In the genomic region with DNA sequence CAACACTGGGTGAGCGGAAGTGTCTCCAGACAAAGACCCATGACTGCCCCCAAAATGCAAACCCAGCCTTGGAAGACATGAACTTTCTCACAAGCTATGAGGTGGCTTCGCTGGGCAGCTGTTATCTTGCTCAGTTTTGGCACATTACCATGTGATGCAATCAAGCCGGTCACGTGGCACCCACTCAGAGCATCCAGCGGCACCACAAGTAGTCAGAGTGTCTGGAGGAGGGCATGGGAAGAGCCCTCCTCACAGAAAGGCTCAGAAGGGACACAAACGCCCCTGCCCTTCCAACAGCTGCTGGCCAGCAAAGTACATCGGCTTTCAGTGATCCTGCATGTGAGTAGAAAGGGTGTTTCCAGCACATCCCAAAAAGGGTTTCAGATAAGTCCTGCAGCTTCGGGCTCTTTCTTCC, we compare ENCODE assay signal across 1 cellular context.
A peak's percentile ranks its signal among the peaks of the same experiment; 100 is the strongest.
TF ChIP-seq lines count a peak whose summit lies in the region.

No MANE protein-coding gene starts in this region.

TF ChIP-seq in K562, 482 proteins besides CTCF, POLR2A, EP300 and RAD21 (continued from another document and continues in another):
- TF ChIP-seq, protein P1, sequence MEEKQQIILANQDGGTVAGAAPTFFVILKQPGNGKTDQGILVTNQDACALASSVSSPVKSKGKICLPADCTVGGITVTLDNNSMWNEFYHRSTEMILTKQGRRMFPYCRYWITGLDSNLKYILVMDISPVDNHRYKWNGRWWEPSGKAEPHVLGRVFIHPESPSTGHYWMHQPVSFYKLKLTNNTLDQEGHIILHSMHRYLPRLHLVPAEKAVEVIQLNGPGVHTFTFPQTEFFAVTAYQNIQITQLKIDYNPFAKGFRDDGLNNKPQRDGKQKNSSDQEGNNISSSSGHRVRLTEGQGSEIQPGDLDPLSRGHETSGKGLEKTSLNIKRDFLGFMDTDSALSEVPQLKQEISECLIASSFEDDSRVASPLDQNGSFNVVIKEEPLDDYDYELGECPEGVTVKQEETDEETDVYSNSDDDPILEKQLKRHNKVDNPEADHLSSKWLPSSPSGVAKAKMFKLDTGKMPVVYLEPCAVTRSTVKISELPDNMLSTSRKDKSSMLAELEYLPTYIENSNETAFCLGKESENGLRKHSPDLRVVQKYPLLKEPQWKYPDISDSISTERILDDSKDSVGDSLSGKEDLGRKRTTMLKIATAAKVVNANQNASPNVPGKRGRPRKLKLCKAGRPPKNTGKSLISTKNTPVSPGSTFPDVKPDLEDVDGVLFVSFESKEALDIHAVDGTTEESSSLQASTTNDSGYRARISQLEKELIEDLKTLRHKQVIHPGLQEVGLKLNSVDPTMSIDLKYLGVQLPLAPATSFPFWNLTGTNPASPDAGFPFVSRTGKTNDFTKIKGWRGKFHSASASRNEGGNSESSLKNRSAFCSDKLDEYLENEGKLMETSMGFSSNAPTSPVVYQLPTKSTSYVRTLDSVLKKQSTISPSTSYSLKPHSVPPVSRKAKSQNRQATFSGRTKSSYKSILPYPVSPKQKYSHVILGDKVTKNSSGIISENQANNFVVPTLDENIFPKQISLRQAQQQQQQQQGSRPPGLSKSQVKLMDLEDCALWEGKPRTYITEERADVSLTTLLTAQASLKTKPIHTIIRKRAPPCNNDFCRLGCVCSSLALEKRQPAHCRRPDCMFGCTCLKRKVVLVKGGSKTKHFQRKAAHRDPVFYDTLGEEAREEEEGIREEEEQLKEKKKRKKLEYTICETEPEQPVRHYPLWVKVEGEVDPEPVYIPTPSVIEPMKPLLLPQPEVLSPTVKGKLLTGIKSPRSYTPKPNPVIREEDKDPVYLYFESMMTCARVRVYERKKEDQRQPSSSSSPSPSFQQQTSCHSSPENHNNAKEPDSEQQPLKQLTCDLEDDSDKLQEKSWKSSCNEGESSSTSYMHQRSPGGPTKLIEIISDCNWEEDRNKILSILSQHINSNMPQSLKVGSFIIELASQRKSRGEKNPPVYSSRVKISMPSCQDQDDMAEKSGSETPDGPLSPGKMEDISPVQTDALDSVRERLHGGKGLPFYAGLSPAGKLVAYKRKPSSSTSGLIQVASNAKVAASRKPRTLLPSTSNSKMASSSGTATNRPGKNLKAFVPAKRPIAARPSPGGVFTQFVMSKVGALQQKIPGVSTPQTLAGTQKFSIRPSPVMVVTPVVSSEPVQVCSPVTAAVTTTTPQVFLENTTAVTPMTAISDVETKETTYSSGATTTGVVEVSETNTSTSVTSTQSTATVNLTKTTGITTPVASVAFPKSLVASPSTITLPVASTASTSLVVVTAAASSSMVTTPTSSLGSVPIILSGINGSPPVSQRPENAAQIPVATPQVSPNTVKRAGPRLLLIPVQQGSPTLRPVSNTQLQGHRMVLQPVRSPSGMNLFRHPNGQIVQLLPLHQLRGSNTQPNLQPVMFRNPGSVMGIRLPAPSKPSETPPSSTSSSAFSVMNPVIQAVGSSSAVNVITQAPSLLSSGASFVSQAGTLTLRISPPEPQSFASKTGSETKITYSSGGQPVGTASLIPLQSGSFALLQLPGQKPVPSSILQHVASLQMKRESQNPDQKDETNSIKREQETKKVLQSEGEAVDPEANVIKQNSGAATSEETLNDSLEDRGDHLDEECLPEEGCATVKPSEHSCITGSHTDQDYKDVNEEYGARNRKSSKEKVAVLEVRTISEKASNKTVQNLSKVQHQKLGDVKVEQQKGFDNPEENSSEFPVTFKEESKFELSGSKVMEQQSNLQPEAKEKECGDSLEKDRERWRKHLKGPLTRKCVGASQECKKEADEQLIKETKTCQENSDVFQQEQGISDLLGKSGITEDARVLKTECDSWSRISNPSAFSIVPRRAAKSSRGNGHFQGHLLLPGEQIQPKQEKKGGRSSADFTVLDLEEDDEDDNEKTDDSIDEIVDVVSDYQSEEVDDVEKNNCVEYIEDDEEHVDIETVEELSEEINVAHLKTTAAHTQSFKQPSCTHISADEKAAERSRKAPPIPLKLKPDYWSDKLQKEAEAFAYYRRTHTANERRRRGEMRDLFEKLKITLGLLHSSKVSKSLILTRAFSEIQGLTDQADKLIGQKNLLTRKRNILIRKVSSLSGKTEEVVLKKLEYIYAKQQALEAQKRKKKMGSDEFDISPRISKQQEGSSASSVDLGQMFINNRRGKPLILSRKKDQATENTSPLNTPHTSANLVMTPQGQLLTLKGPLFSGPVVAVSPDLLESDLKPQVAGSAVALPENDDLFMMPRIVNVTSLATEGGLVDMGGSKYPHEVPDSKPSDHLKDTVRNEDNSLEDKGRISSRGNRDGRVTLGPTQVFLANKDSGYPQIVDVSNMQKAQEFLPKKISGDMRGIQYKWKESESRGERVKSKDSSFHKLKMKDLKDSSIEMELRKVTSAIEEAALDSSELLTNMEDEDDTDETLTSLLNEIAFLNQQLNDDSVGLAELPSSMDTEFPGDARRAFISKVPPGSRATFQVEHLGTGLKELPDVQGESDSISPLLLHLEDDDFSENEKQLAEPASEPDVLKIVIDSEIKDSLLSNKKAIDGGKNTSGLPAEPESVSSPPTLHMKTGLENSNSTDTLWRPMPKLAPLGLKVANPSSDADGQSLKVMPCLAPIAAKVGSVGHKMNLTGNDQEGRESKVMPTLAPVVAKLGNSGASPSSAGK (IDR thresholded peaks at IDR 0.05), result peak; percentile 97
- TF ChIP-seq, protein P2, sequence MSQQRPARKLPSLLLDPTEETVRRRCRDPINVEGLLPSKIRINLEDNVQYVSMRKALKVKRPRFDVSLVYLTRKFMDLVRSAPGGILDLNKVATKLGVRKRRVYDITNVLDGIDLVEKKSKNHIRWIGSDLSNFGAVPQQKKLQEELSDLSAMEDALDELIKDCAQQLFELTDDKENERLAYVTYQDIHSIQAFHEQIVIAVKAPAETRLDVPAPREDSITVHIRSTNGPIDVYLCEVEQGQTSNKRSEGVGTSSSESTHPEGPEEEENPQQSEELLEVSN (IDR thresholded peaks at IDR 0.05; ENCODE audit: borderline replicate concordance in 1 of 2, extremely low read depth in 1 of 2, insufficient read depth in 1 of 2, insufficient read length in 1 of 2, low read depth in 1 of 2, low read length in 1 of 2, poor library complexity in 1 of 2, severe bottlenecking in 1 of 2), result peak; percentile 36 to 61
- TF ChIP-seq, protein P3, sequence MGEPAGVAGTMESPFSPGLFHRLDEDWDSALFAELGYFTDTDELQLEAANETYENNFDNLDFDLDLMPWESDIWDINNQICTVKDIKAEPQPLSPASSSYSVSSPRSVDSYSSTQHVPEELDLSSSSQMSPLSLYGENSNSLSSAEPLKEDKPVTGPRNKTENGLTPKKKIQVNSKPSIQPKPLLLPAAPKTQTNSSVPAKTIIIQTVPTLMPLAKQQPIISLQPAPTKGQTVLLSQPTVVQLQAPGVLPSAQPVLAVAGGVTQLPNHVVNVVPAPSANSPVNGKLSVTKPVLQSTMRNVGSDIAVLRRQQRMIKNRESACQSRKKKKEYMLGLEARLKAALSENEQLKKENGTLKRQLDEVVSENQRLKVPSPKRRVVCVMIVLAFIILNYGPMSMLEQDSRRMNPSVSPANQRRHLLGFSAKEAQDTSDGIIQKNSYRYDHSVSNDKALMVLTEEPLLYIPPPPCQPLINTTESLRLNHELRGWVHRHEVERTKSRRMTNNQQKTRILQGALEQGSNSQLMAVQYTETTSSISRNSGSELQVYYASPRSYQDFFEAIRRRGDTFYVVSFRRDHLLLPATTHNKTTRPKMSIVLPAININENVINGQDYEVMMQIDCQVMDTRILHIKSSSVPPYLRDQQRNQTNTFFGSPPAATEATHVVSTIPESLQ (CRISPR knock-in tag; IDR thresholded peaks at IDR 0.05), result 0 out of 2 replicates have a peak, but pooled peaks have one; percentile 52
- TF ChIP-seq, protein P4, sequence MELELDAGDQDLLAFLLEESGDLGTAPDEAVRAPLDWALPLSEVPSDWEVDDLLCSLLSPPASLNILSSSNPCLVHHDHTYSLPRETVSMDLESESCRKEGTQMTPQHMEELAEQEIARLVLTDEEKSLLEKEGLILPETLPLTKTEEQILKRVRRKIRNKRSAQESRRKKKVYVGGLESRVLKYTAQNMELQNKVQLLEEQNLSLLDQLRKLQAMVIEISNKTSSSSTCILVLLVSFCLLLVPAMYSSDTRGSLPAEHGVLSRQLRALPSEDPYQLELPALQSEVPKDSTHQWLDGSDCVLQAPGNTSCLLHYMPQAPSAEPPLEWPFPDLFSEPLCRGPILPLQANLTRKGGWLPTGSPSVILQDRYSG (tag; conservative IDR thresholded peaks at IDR 0.05; ENCODE audit: low read depth), result no peak
- no peak for TF ChIP-seq NR3C1 (CRISPR knock-in tag; IDR thresholded peaks at IDR 0.05)
- TF ChIP-seq KAT2B (IDR thresholded peaks at IDR 0.05; ENCODE audit: low read depth, low read length), result no peak
- TF ChIP-seq CXXC5 (CRISPR knock-in tag; IDR thresholded peaks at IDR 0.05), result peak; percentile 35; the same call in 1 of the 2 replicates
- peak in 1 of 2 experiments; percentile 24; a peak in 1 of 4 replicates for TF ChIP-seq TEAD1 (CRISPR knock-in tag; IDR thresholded peaks at IDR 0.05)
- TF ChIP-seq, protein P5, sequence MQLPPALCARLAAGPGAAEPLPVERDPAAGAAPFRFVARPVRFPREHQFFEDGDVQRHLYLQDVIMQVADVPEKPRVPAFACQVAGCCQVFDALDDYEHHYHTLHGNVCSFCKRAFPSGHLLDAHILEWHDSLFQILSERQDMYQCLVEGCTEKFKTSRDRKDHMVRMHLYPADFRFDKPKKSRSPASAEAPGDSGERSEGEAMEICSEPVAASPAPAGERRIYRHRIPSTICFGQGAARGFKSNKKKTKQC (CRISPR knock-in tag; IDR thresholded peaks at IDR 0.05), result peak; percentile 68; the same call in 1 of the 2 replicates
- TF ChIP-seq DMBX1 (CRISPR knock-in tag; IDR thresholded peaks at IDR 0.05; ENCODE audit: borderline replicate concordance), result no peak
- TF ChIP-seq, protein P6, sequence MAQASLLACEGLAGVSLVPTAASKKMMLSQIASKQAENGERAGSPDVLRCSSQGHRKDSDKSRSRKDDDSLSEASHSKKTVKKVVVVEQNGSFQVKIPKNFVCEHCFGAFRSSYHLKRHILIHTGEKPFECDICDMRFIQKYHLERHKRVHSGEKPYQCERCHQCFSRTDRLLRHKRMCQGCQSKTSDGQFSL (CRISPR knock-in tag; IDR thresholded peaks at IDR 0.05), result 0 out of 2 replicates have a peak, but pooled peaks have one; percentile 30
- TF ChIP-seq, protein P6 (tag; IDR thresholded peaks at IDR 0.05), result no peak
- TF ChIP-seq MTA1 (IDR thresholded peaks at IDR 0.05; ENCODE audit: borderline replicate concordance), result no peak
- TF ChIP-seq RAD51 (IDR thresholded peaks at IDR 0.05; ENCODE audit: borderline replicate concordance, low read depth), result peak; percentile 95
- TF ChIP-seq, protein P7, sequence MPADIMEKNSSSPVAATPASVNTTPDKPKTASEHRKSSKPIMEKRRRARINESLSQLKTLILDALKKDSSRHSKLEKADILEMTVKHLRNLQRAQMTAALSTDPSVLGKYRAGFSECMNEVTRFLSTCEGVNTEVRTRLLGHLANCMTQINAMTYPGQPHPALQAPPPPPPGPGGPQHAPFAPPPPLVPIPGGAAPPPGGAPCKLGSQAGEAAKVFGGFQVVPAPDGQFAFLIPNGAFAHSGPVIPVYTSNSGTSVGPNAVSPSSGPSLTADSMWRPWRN (IDR thresholded peaks at IDR 0.05; ENCODE audit: low read depth), result peak; percentile 59
- TF ChIP-seq, protein P8, sequence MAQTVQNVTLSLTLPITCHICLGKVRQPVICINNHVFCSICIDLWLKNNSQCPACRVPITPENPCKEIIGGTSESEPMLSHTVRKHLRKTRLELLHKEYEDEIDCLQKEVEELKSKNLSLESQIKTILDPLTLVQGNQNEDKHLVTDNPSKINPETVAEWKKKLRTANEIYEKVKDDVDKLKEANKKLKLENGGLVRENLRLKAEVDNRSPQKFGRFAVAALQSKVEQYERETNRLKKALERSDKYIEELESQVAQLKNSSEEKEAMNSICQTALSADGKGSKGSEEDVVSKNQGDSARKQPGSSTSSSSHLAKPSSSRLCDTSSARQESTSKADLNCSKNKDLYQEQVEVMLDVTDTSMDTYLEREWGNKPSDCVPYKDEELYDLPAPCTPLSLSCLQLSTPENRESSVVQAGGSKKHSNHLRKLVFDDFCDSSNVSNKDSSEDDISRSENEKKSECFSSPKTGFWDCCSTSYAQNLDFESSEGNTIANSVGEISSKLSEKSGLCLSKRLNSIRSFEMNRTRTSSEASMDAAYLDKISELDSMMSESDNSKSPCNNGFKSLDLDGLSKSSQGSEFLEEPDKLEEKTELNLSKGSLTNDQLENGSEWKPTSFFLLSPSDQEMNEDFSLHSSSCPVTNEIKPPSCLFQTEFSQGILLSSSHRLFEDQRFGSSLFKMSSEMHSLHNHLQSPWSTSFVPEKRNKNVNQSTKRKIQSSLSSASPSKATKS (CRISPR knock-in tag; IDR thresholded peaks at IDR 0.05), result no peak
- peak; percentile 10; the same call in 1 of the 2 replicates for TF ChIP-seq TCF3 (CRISPR knock-in tag; IDR thresholded peaks at IDR 0.05)
- TF ChIP-seq, protein P9, sequence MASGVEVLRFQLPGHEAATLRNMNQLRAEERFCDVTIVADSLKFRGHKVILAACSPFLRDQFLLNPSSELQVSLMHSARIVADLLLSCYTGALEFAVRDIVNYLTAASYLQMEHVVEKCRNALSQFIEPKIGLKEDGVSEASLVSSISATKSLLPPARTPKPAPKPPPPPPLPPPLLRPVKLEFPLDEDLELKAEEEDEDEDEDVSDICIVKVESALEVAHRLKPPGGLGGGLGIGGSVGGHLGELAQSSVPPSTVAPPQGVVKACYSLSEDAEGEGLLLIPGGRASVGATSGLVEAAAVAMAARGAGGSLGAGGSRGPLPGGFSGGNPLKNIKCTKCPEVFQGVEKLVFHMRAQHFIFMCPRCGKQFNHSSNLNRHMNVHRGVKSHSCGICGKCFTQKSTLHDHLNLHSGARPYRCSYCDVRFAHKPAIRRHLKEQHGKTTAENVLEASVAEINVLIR (CRISPR knock-in tag; IDR thresholded peaks at IDR 0.05), result no peak
- TF ChIP-seq GATAD2A (IDR thresholded peaks at IDR 0.05), result peak; percentile 33; the same call in 1 of the 2 replicates
- TF ChIP-seq, protein P10, sequence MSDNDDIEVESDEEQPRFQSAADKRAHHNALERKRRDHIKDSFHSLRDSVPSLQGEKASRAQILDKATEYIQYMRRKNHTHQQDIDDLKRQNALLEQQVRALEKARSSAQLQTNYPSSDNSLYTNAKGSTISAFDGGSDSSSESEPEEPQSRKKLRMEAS (CRISPR knock-in tag; IDR thresholded peaks at IDR 0.05), result peak; percentile 61
- TF ChIP-seq, protein P11, sequence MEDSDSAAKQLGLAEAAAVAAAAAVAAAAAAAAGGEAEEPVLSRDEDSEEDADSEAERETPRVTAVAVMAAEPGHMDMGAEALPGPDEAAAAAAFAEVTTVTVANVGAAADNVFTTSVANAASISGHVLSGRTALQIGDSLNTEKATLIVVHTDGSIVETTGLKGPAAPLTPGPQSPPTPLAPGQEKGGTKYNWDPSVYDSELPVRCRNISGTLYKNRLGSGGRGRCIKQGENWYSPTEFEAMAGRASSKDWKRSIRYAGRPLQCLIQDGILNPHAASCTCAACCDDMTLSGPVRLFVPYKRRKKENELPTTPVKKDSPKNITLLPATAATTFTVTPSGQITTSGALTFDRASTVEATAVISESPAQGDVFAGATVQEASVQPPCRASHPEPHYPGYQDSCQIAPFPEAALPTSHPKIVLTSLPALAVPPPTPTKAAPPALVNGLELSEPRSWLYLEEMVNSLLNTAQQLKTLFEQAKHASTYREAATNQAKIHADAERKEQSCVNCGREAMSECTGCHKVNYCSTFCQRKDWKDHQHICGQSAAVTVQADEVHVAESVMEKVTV (CRISPR knock-in tag; IDR thresholded peaks at IDR 0.05), result 0 out of 2 replicates have a peak, but pooled peaks have one; percentile 18
- TF ChIP-seq, protein P12, sequence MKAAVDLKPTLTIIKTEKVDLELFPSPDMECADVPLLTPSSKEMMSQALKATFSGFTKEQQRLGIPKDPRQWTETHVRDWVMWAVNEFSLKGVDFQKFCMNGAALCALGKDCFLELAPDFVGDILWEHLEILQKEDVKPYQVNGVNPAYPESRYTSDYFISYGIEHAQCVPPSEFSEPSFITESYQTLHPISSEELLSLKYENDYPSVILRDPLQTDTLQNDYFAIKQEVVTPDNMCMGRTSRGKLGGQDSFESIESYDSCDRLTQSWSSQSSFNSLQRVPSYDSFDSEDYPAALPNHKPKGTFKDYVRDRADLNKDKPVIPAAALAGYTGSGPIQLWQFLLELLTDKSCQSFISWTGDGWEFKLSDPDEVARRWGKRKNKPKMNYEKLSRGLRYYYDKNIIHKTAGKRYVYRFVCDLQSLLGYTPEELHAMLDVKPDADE (conservative IDR thresholded peaks at IDR 0.05; ENCODE audit: control insufficient read depth, low read depth, low read length), result no peak
